Comparison of ENCODE assay signal across 22 cellular contexts in genomic region chr6:21780144-21780543, GRCh38.
DNase-seq lines count a peak whose midpoint lies in the region; ATAC-seq and TF ChIP-seq lines count a peak whose summit lies in the region.
"Had no signal": no experiment of that assay in that cellular context is flagged by ENCODE, and none has a peak within 500 bp of the region (broad histone marks: within the 10 kb centered on the region; RNA-seq: fewer than 3 reads in every experiment).

No MANE protein-coding gene starts in this region.

- no peaks in the 10 kb centered on the region for H3K27me3 Mint-ChIP-seq in endodermal cell (ENCODE audit: insufficient read depth)
- no peaks in the 10 kb centered on the region for H3K27me3 Mint-ChIP-seq in mesothelial cell of epicardium (ENCODE audit: low read depth)
- no peaks in the 10 kb centered on the region for H3K27me3 Mint-ChIP-seq in T-helper 17 cell
- H3K27me3 Mint-ChIP-seq: B cell; CD4-positive, alpha-beta T cell had no signal

- no peak overlapping the region for H3K4me3 ChIP-seq in endodermal cell (ENCODE audit: low read length)
- H3K4me3 ChIP-seq: MG63 had no signal

- DNase-seq in NCI-H82 (lab: John Stamatoyannopoulos, UW): peak; percentile 23
- no peak for DNase-seq in NCI-H82 treated with DMSO at 0.1 percent for 48 hours (lab: John Stamatoyannopoulos, UW; ENCODE audit: unreplicated experiment)
- DNase-seq in endodermal cell: no peak
- no peak for DNase-seq in mesothelial cell of epicardium (ENCODE audit: low spot score in 2 of 2, unreplicated experiment in 2 of 2)
- DNase-seq in C1 segment of cervical spinal cord (lab: John Stamatoyannopoulos, UW): no peak
- no peak for DNase-seq in T-helper 17 cell
- no peak for DNase-seq in AG08396 (ENCODE audit: low spot score)
- DNase-seq: Caco-2; CD4-positive, alpha-beta T cell; GF-D8; MG63; NCI-H1048; NCI-H2081; NCI-H2171 treated with DMSO at 0.1 percent for 48 hours; NCI-H446; OCI-M1; SIG-M5; T-helper 1 cell had no signal

- H3K36me3 Mint-ChIP-seq in endodermal cell (ENCODE audit: low read depth) (peaks cover 42% of the 10 kb centered on the region), mesothelial cell of epicardium (peaks cover 17% of the 10 kb centered on the region), T-helper 17 cell (ENCODE audit: low read depth) (no peaks in the 10 kb centered on the region)

- H3K36me3 ChIP-seq in endodermal cell (ENCODE audit: control insufficient read depth, insufficient read depth, low read length): peaks cover 64% of the 10 kb centered on the region
- H3K36me3 ChIP-seq: MG63 had no signal

- no peaks in the 10 kb centered on the region for H3K27me3 ChIP-seq in endodermal cell (ENCODE audit: control insufficient read depth, insufficient read depth, low read length, poor library complexity, severe bottlenecking)
- H3K27me3 ChIP-seq: MG63 had no signal

- WGBS in endodermal cell (ENCODE audit: insufficient coverage in 1 of 2, insufficient read length in 1 of 2), 2 experiments: 97 to 100% methylated on average over 2 of the region's 2 CpGs

- no peaks in the 10 kb centered on the region for H3K4me1 ChIP-seq in endodermal cell (ENCODE audit: control insufficient read depth, insufficient read depth, low read length)
- H3K4me1 ChIP-seq: Caco-2 had no signal

- no peak overlapping the region for H3K27ac ChIP-seq in endodermal cell (ENCODE audit: low read depth, low read length)
- H3K27ac ChIP-seq: 22Rv1, RWPE1 had no signal

- H3K9ac ChIP-seq in endodermal cell (ENCODE audit: extremely low read depth, low read length, poor library complexity, severe bottlenecking): no peak overlapping the region

- H3K4me1 Mint-ChIP-seq in endodermal cell (peaks cover 22% of the 10 kb centered on the region), mesothelial cell of epicardium (peaks cover 16% of the 10 kb centered on the region), T-helper 17 cell (no peaks in the 10 kb centered on the region)
- H3K4me1 Mint-ChIP-seq: B cell had no signal

- H3K4me3 Mint-ChIP-seq in endodermal cell: no peak overlapping the region
- H3K4me3 Mint-ChIP-seq in mesothelial cell of epicardium: no peak overlapping the region
- no peak overlapping the region for H3K4me3 Mint-ChIP-seq in T-helper 17 cell
- H3K4me3 Mint-ChIP-seq: B cell; CD4-positive, alpha-beta T cell had no signal

- H3K9me3 ChIP-seq in endodermal cell (ENCODE audit: control insufficient read depth, low read length) (no peaks in the 10 kb centered on the region), T-helper 17 cell (ENCODE audit: control insufficient read depth, low read length, poor library complexity, severe bottlenecking) (no peaks in the 10 kb centered on the region)
- H3K9me3 ChIP-seq: Caco-2, MG63 had no signal

- H3K9me3 Mint-ChIP-seq in endodermal cell (no peaks in the 10 kb centered on the region), mesothelial cell of epicardium (no peaks in the 10 kb centered on the region)
- H3K9me3 Mint-ChIP-seq: CD4-positive, alpha-beta T cell had no signal

- no peak for ATAC-seq in GM21723 (IDR thresholded peaks at IDR 0.05; ENCODE audit: unreplicated experiment)
- ATAC-seq in T-helper 17 cell: no peak

- H3K27ac Mint-ChIP-seq in endodermal cell: peak overlapping the region; percentile 13
- H3K27ac Mint-ChIP-seq in mesothelial cell of epicardium: peak overlapping the region; percentile 69
- H3K27ac Mint-ChIP-seq in T-helper 17 cell: no peak overlapping the region
- H3K27ac Mint-ChIP-seq: B cell; CD4-positive, alpha-beta T cell had no signal

- TF ChIP-seq CTCF in endodermal cell (conservative IDR thresholded peaks at IDR 0.05): no peak
- TF ChIP-seq CTCF in mesothelial cell of epicardium (IDR thresholded peaks at IDR 0.05; ENCODE audit: unreplicated experiment): no peak
